7 cellular contexts compared by ENCODE assay signal in the genomic region with DNA sequence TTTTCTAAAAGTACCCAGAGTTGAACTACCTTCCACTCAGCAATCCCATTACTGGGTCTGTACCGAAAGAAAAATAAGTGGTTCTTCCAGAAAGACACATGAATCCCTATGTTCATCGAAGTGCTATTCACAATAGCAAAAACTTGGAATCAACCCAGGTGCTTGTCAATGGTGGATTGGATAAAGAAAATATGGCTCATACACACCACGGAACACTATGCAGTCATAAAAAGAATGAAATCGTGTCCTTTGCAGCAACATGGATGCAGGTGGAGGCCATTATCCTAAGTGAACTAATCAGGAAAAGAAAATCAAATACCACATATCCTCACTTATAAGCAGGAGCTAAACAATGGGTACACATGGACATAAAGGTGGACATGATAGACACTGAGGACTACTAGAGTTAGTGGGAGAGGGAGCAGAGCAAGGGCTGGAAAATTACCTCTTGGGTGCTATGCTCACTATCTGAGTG. TPM values are rescaled to one million over a fixed set of nuclear protein-coding genes. Genes with fewer than 3 reads are reported as not detected.
DNase-seq lines count a peak whose midpoint lies in the region; ATAC-seq and TF ChIP-seq lines count a peak whose summit lies in the region.

No MANE protein-coding gene starts in this region.

- CTCF ChIA-PET in HCT116 (lab: Charles Lee) (no interaction called here), RWPE1 (lab: Yijun Ruan, JAX) (no interaction called here)

- H3K36me3 ChIP-seq in HCT116 (ENCODE audit: control insufficient read depth in 1 of 2, insufficient read depth in 2 of 2, low read length in 2 of 2) (no peaks in the 10 kb centered on the region), skeletal muscle satellite cell (ENCODE audit: insufficient read depth, low read length) (no peaks in the 10 kb centered on the region)

- peak overlapping the region; percentile 53 to 63 for H3K4me3 ChIP-seq in HCT116 (replicated peaks in 1 of 2; ENCODE audit: low read depth in 1 of 2, low read length in 2 of 2)
- no peak overlapping the region for H3K4me3 ChIP-seq in fibroblast of mammary gland (ENCODE audit: control insufficient read depth, low read depth, low read length)
- peak overlapping the region; percentile 76 for H3K4me3 ChIP-seq in skeletal muscle satellite cell (ENCODE audit: low read length)

- H3K27me3 ChIP-seq in HCT116 (ENCODE audit: insufficient read depth, low read length) (no peaks in the 10 kb centered on the region), skeletal muscle satellite cell (ENCODE audit: control insufficient read depth, insufficient read depth, low read length) (no peaks in the 10 kb centered on the region)

- H3K4me1 ChIP-seq in HCT116 (ENCODE audit: control insufficient read depth in 1 of 2, insufficient read depth in 2 of 2, low read length in 2 of 2): peaks cover 22 to 44% of the 10 kb centered on the region in 2 experiments; a peak in 3 of 4 replicates
- peaks cover 50% of the 10 kb centered on the region for H3K4me1 ChIP-seq in skeletal muscle satellite cell (ENCODE audit: control insufficient read depth, insufficient read depth, low read length)

- H3K9me3 ChIP-seq in HCT116 (ENCODE audit: control insufficient read depth in 1 of 2, insufficient read depth in 1 of 2, low read depth in 1 of 2, low read length in 2 of 2): no peaks in the 10 kb centered on the region
- H3K9me3 ChIP-seq in skeletal muscle satellite cell (replicated peaks; ENCODE audit: low read length): no peaks in the 10 kb centered on the region

- H3K9me2 ChIP-seq in HCT116 (ENCODE audit: insufficient read depth): no peaks in the 10 kb centered on the region

- H3K4me2 ChIP-seq in HCT116 (ENCODE audit: low read length) (peak overlapping the region; percentile 81), skeletal muscle satellite cell (ENCODE audit: low read length) (peak overlapping the region; percentile 92)

- intact Hi-C loops in HCT116 (cut with micrococcal nuclease): loop anchor here (5.0 to 10.0 kb wide), 2 partner anchors 66 to 478 kb away; partner anchors contain the start of gene FGGY

- H3K27ac ChIP-seq in HCT116 (ENCODE audit: low read depth, low read length) (peak overlapping the region; percentile 80), RWPE1 (peak overlapping the region; percentile 96)

- TF ChIP-seq CTCF in HCT116 (IDR thresholded peaks at IDR 0.05 in 2 of 3, conservative IDR thresholded peaks at IDR 0.05 in 1 of 3; ENCODE audit: borderline replicate concordance in 1 of 3, insufficient read depth in 1 of 3, low read depth in 2 of 3, low read length in 2 of 3) (no peak), RWPE1 (conservative IDR thresholded peaks at IDR 0.05; ENCODE audit: low read depth) (no peak), fibroblast of mammary gland (conservative IDR thresholded peaks at IDR 0.05; ENCODE audit: control insufficient read depth, insufficient read depth, low read depth, low read length) (no peak)

- no peaks in the 10 kb centered on the region for H3K79me2 ChIP-seq in HCT116 (ENCODE audit: insufficient read depth, low read length)

- RAD21 ChIA-PET in HCT116 (lab: Charles Lee; ENCODE audit: low non-redundant PET in 1 of 2, low total read pairs in 2 of 2, uncharacterized antibody in 2 of 2, unreplicated experiment in 2 of 2): interaction anchor here in 1 of 2 experiments (0.6 kb wide), 1 partner anchor 80 kb away, joined by 3 read pairs; no protein-coding TSS in a partner anchor

- no peak for ATAC-seq in HCT116
- no peak for ATAC-seq in HG02623 (IDR thresholded peaks at IDR 0.05; ENCODE audit: unreplicated experiment)

- no peak for DNase-seq in HCT116 (ENCODE audit: low read depth, low spot score)
- no peak for DNase-seq in RWPE1 (ENCODE audit: low spot score)
- DNase-seq in fibroblast of mammary gland (ENCODE audit: low read depth): peak; percentile 40
- DNase-seq in D341Med (ENCODE audit: low spot score): no peak
- no peak for DNase-seq in activated CD4-positive, CD25-positive, alpha-beta regulatory T cell treated with anti-CD3 and anti-CD28 coated beads, Interleukin-2, amount 50 U/mL, for 72 hours

- BruUV-seq in HCT116 (replicated peaks; lab: Mats Ljungman, UMichigan): no TSS peak

- TF ChIP-seq RAD21 in HCT116 (IDR thresholded peaks at IDR 0.05; ENCODE audit: low read depth): no peak

- TF ChIP-seq POLR2A in HCT116 (IDR thresholded peaks at IDR 0.05; ENCODE audit: borderline replicate concordance, extremely low read depth, insufficient read depth, insufficient read length): no peak

- no peaks in the 10 kb centered on the region for H4K20me1 ChIP-seq in HCT116 (ENCODE audit: insufficient read depth)

- H3K9ac ChIP-seq in HCT116 (ENCODE audit: low read length) (peak overlapping the region; percentile 66), skeletal muscle satellite cell (ENCODE audit: low read depth, low read length) (peak overlapping the region; percentile 90)

- no peak overlapping the region for H2AFZ ChIP-seq in HCT116 (ENCODE audit: low read depth, low read length, poor library complexity, severe bottlenecking)

- POLR2A ChIA-PET in HCT116 (lab: Charles Lee): interaction anchor here (1.3 kb wide), 1 partner anchor 33 kb away, joined by 4 read pairs; the partner anchor contains the start of gene JUN
- POLR2A ChIA-PET in RWPE1 (lab: Yijun Ruan, JAX; ENCODE audit: low non-redundant PET): interaction anchor here (0.9 kb wide), 1 partner anchor 480 kb away, joined by 5 read pairs; no protein-coding TSS in a partner anchor

TF ChIP-seq in HCT116, 20 proteins besides CTCF, POLR2A, EP300 and RAD21:
- TF ChIP-seq, protein P1, sequence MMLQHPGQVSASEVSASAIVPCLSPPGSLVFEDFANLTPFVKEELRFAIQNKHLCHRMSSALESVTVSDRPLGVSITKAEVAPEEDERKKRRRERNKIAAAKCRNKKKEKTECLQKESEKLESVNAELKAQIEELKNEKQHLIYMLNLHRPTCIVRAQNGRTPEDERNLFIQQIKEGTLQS (IDR thresholded peaks at IDR 0.05): no peak

RNA-seq across cellular contexts. Expression of gene JUN, which starts 32.9 kb away (rescaled TPM):
- 18.7 TPM for total RNA-seq in HCT116 (2021; ENCODE audit: unreplicated experiment)
- 42.4 and 58.4 TPM in 2 replicates for polyA plus RNA-seq in HCT116 (2012)
- total RNA-seq in skeletal muscle satellite cell (2012; rRNA removed): 95.8 and 119 TPM in 2 replicates
